Comparison of ENCODE assay signal across 15 cellular contexts in genomic region chr6:16200231-16200941, GRCh38. TPM values are rescaled to one million over a fixed set of nuclear protein-coding genes. Genes with fewer than 3 reads are reported as not detected.
DNase-seq lines count a peak whose midpoint lies in the region; ATAC-seq, FAIRE-seq and TF ChIP-seq lines count a peak whose summit lies in the region.
"Had no signal": no experiment of that assay in that cellular context is flagged by ENCODE, and none has a peak within 500 bp of the region (broad histone marks: within the 10 kb centered on the region; RNA-seq: fewer than 3 reads in every experiment).

No MANE protein-coding gene starts in this region.

- H4K20me1 ChIP-seq in HepG2 (ENCODE audit: insufficient read depth, low read length), result no peaks in the 10 kb centered on the region

- no peak overlapping the region for H3K27ac ChIP-seq in HepG2 (ENCODE audit: extremely low read length, insufficient read depth, low read length)
- H3K27ac ChIP-seq: epithelial cell of prostate, SJSA1 had no signal

- CTCF ChIA-PET in HepG2 (lab: Yijun Ruan, JAX; ENCODE audit: low intra/inter-chr PET ratio, low total read pairs), result no interaction called here

- TF ChIP-seq POLR2A in HepG2 (IDR thresholded peaks at IDR 0.05; ENCODE audit: insufficient read depth in 1 of 2, low read depth in 2 of 2, low read length in 2 of 2), result no peak

- WGBS in HepG2 (ENCODE audit: low lambda C conversion rate), result 20% methylated on average over 19 of the region's 19 CpGs

- H3K9me3 ChIP-seq in HepG2 (ENCODE audit: low read length), result no peaks in the 10 kb centered on the region
- H3K9me3 ChIP-seq: SJSA1 had no signal

- TF ChIP-seq EP300 in HepG2 (IDR thresholded peaks at IDR 0.05; ENCODE audit: low read depth in 2 of 2, low read length in 2 of 2) (no peak), HepG2 (CRISPR knock-in tag; IDR thresholded peaks at IDR 0.05; ENCODE audit: borderline replicate concordance) (no peak)

- POLR2A ChIA-PET in HepG2 (lab: Yijun Ruan, JAX), result no interaction called here

- no peak for TF ChIP-seq RAD21 in HepG2 (CRISPR knock-in tag; IDR thresholded peaks at IDR 0.05)

- no peak overlapping the region for H3K9ac ChIP-seq in HepG2 (ENCODE audit: insufficient read depth, low read depth, low read length)

- H3K36me3 ChIP-seq in HepG2 (replicated peaks in 1 of 2; ENCODE audit: control insufficient read depth in 1 of 2, insufficient read depth in 2 of 2, low read length in 2 of 2), result no peaks in the 10 kb centered on the region
- H3K36me3 ChIP-seq: SJSA1 had no signal

- ATAC-seq in HepG2 (no peak), GM18907 (IDR thresholded peaks at IDR 0.05; ENCODE audit: unreplicated experiment) (no peak)

- no peak for FAIRE-seq in HepG2 (lab: Jason Lieb, UNC)

- BruUV-seq in HepG2 (replicated peaks; lab: Mats Ljungman, UMichigan), result no TSS peak

- in situ Hi-C loops in HepG2 (cut with HindIII; ENCODE audit: extremely low pct_ligation_motif_present, low pct_unique_long_range_greater_than_20kb), result no loop called here

- no peak overlapping the region for H2AFZ ChIP-seq in HepG2 (ENCODE audit: low read length)

- peaks cover 0 to 25% of the 10 kb centered on the region in 2 experiments; a peak in 3 of 5 replicates for H3K27me3 ChIP-seq in HepG2 (ENCODE audit: control insufficient read depth in 1 of 2, insufficient read depth in 2 of 2, low read length in 2 of 2)
- H3K27me3 ChIP-seq: SJSA1 had no signal

- peaks cover 21% of the 10 kb centered on the region; the same call in 1 of the 2 replicates for H3K4me1 ChIP-seq in HepG2 (ENCODE audit: insufficient read depth, low read length)

- no peaks in the 10 kb centered on the region for H3K79me2 ChIP-seq in HepG2 (ENCODE audit: insufficient read depth, low read length)

- DNase-seq in Ammon's horn (ENCODE audit: low spot score), result peak; percentile 33
- DNase-seq in NCI-H748 treated with DMSO at 0.1 percent for 48 hours (lab: John Stamatoyannopoulos, UW), result peak; percentile 59
- peak; percentile 8 for DNase-seq in fibroblast of pulmonary artery (ENCODE audit: low read depth)
- DNase-seq in renal cortical epithelial cell (ENCODE audit: low read depth), result peak; percentile 40
- no peak for DNase-seq in HepG2 (ENCODE audit: low spot score)
- no peak for DNase-seq in dedifferentiated amniotic fluid mesenchymal stem cell (ENCODE audit: extremely low spot score)
- no peak for DNase-seq in stimulated activated CD4-positive, alpha-beta T cell treated with anti-CD3 and anti-CD28 coated beads, Interleukin-2, amount 100 ng/mL, for 48 hours
- DNase-seq: activated CD4-positive, alpha-beta T cell treated with anti-CD3 and anti-CD28 coated beads for 4 hours; activated naive CD8-positive, alpha-beta T cell treated with anti-CD3 and anti-CD28 coated beads, Interleukin-2, amount 10 ng/mL, durations not matched to agents 7 days and 5 days; CD4-positive, CD25-positive, alpha-beta regulatory T cell; NCI-H187; stimulated activated naive CD4-positive, alpha-beta T cell treated with Interleukin-2 at 50 U/mL for 16 hours had no signal

- H3K4me3 ChIP-seq in fibroblast of pulmonary artery (replicated peaks; ENCODE audit: low read depth, low read length) (no peak overlapping the region), HepG2 (replicated peaks in 1 of 3; ENCODE audit: insufficient read depth in 1 of 3, low read depth in 2 of 3, low read length in 3 of 3) (no peak overlapping the region)
- H3K4me3 ChIP-seq: SJSA1 had no signal

- TF ChIP-seq CTCF in fibroblast of pulmonary artery (IDR thresholded peaks at IDR 0.05; ENCODE audit: low read length, missing control alignments), result no peak
- no peak for TF ChIP-seq CTCF in HepG2 (CRISPR knock-in tag; IDR thresholded peaks at IDR 0.05)

- intact Hi-C loops in HepG2 (cut with micrococcal nuclease; ENCODE audit: unreplicated experiment), result no loop called here

- H3K4me2 ChIP-seq in HepG2 (ENCODE audit: low read depth, low read length), result no peak overlapping the region

TF ChIP-seq in HepG2, 621 proteins besides CTCF, POLR2A, EP300 and RAD21 (continues in another document):
- no peak for TF ChIP-seq ZNF891 (CRISPR knock-in tag; IDR thresholded peaks at IDR 0.05)
- TF ChIP-seq PAF1 (CRISPR knock-in tag; IDR thresholded peaks at IDR 0.05), result no peak
- no peak for TF ChIP-seq ATRX (CRISPR knock-in tag; IDR thresholded peaks at IDR 0.05; ENCODE audit: borderline replicate concordance)
- TF ChIP-seq ZSCAN9 (CRISPR knock-in tag; IDR thresholded peaks at IDR 0.05; ENCODE audit: borderline replicate concordance), result no peak
- no peak for TF ChIP-seq AKNA (CRISPR knock-in tag; IDR thresholded peaks at IDR 0.05; ENCODE audit: borderline replicate concordance)
- TF ChIP-seq, protein P1, sequence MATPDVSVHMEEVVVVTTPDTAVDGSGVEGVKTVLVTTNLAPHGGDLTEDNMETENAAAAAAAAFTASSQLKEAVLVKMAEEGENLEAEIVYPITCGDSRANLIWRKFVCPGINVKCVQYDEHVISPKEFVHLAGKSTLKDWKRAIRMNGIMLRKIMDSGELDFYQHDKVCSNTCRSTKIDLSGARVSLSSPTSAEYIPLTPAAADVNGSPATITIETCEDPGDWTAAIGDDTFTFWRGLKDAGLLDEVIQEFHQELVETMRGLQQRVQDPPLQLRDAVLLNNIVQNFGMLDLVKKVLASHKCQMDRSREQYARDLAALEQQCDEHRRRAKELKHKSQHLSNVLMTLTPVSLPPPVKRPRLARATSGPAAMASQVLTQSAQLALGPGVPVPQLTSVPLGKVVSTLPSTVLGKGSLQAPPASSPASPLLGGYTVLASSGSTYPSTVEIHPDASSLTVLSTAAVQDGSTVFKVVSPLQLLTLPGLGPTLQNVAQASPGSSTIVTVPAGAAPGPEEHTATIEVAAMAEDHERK (CRISPR knock-in tag; IDR thresholded peaks at IDR 0.05; ENCODE audit: low read depth), result no peak
- no peak for TF ChIP-seq ZNF788 (CRISPR knock-in tag; IDR thresholded peaks at IDR 0.05; ENCODE audit: borderline replicate concordance)
- TF ChIP-seq FOXK1 (CRISPR knock-in tag; IDR thresholded peaks at IDR 0.05; ENCODE audit: borderline replicate concordance, low read depth), result no peak

RNA-seq across cellular contexts. Expression of gene GMPR, which starts 38.0 kb away (rescaled TPM):
- total RNA-seq in renal cortical epithelial cell (3.6 and 9.5 TPM in 2 replicates), HepG2 (2016; rRNA removed; fragmentation: Illumina TruSeq; extraction: Trizol) (not detected in 2 replicates)
- total RNA-seq in HepG2 (2016; cell fraction: cytosol; rRNA removed; fragmentation: Illumina TruSeq; extraction: Trizol; ENCODE audit: low read depth), result not detected in 2 replicates
- not detected in 2 replicates for total RNA-seq in HepG2 (2016; cell fraction: insoluble cytoplasmic fraction; rRNA removed; fragmentation: Illumina TruSeq; extraction: Trizol)
- not detected in 2 replicates for total RNA-seq in HepG2 (2016; cell fraction: membrane; rRNA removed; fragmentation: Illumina TruSeq; extraction: Trizol)
- total RNA-seq in HepG2 (2016; cell fraction: nucleus; rRNA removed; fragmentation: Illumina TruSeq; extraction: Trizol), result not detected in 2 replicates
- polyA plus RNA-seq in HepG2 (2011; rRNA removed), result not detected in 2 replicates
- not detected in 2 replicates for polyA plus RNA-seq in HepG2 (2011; cell fraction: cytosol; rRNA removed)
- not detected in 2 replicates for polyA plus RNA-seq in HepG2 (2011; cell fraction: nucleus; rRNA removed)
- 0.20 TPM in 1 of 2 replicates, not detected in the other for polyA plus RNA-seq in HepG2 (2012)
- polyA plus RNA-seq in HepG2 (2016; cell fraction: cytosol; fragmentation: Illumina TruSeq; extraction: Trizol; ENCODE audit: low read depth), result not detected in 2 replicates
- polyA plus RNA-seq in HepG2 (2016; cell fraction: insoluble cytoplasmic fraction; fragmentation: Illumina TruSeq; extraction: Trizol; ENCODE audit: low read depth), result not detected in 2 replicates
- not detected in 2 replicates for polyA plus RNA-seq in HepG2 (2016; cell fraction: membrane; fragmentation: Illumina TruSeq; extraction: Trizol; ENCODE audit: low read depth)
- polyA plus RNA-seq in HepG2 (2016; cell fraction: nucleus; fragmentation: Illumina TruSeq; extraction: Trizol; ENCODE audit: insufficient read depth, low read depth), result not detected in 2 replicates
- polyA minus RNA-seq in HepG2 (2011; rRNA and poly(A)+ RNA removed; ENCODE audit: low replicate concordance), result 0.60 and 1.2 TPM in 2 replicates
- polyA minus RNA-seq in HepG2 (2011; cell fraction: cytosol; rRNA and poly(A)+ RNA removed), result not detected in 2 replicates
- polyA minus RNA-seq in HepG2 (2011; cell fraction: nucleus; rRNA and poly(A)+ RNA removed), result not detected in 2 replicates

Comparison
In these comparisons a context has a peak if more than half of its experiments do, and no peak if none do; other contexts are left out.
1. DNase-seq: peak in Ammon's horn (single experiment), NCI-H748 treated with DMSO at 0.1 percent for 48 hours (single experiment), fibroblast of pulmonary artery (single experiment) and renal cortical epithelial cell (single experiment); none in HepG2 (single experiment), dedifferentiated amniotic fluid mesenchymal stem cell (single experiment) and stimulated activated CD4-positive, alpha-beta T cell treated with anti-CD3 and anti-CD28 coated beads, Interleukin-2, amount 100 ng/mL, for 48 hours (0 of 2).